Comparison of ENCODE assay signal across 9 cellular contexts in genomic region chr2:169363570-169364150, GRCh38. TPM values are rescaled to one million over a fixed set of nuclear protein-coding genes. Genes with fewer than 3 reads are reported as not detected.
DNase-seq lines count a peak whose midpoint lies in the region; ATAC-seq and TF ChIP-seq lines count a peak whose summit lies in the region.
"Had no signal": no experiment of that assay in that cellular context is flagged by ENCODE, and none has a peak within 500 bp of the region (broad histone marks: within the 10 kb centered on the region; RNA-seq: fewer than 3 reads in every experiment).

No MANE protein-coding gene starts in this region.

- no peak overlapping the region for H3K27ac ChIP-seq in effector memory CD4-positive, alpha-beta T cell (ENCODE audit: insufficient read depth, low read length, poor library complexity, severe bottlenecking)
- H3K27ac ChIP-seq in stomach smooth muscle (ENCODE audit: low read length): no peak overlapping the region
- H3K27ac ChIP-seq: C4-2B had no signal

- H3K4me3 ChIP-seq in WI38 (ENCODE audit: low read depth, low read length) (peak overlapping the region; percentile 51), mucosa of descending colon (no peak overlapping the region), stomach smooth muscle (ENCODE audit: low read length in 2 of 2) (peak overlapping the region; percentile 77 to 78)
- peak overlapping the region; percentile 72 for H3K4me3 ChIP-seq in effector memory CD4-positive, alpha-beta T cell (ENCODE audit: insufficient read depth, low read depth, low read length, poor library complexity, severe bottlenecking)

- ATAC-seq in HG03432 (IDR thresholded peaks at IDR 0.05; ENCODE audit: unreplicated experiment) (peak; percentile 55), mucosa of descending colon (peak; percentile 34), GM21528 (IDR thresholded peaks at IDR 0.05; ENCODE audit: low FRiP score, unreplicated experiment) (no peak)

- H3K9me3 ChIP-seq in effector memory CD4-positive, alpha-beta T cell (ENCODE audit: control insufficient read depth, low read length): no peaks in the 10 kb centered on the region
- H3K9me3 ChIP-seq in mucosa of descending colon: no peaks in the 10 kb centered on the region
- no peaks in the 10 kb centered on the region for H3K9me3 ChIP-seq in stomach smooth muscle (ENCODE audit: control insufficient read depth in 2 of 2, low read length in 2 of 2)

- TF ChIP-seq CTCF in WI38 (IDR thresholded peaks at IDR 0.05; ENCODE audit: low read depth, low read length): no peak
- no peak for TF ChIP-seq CTCF in mucosa of descending colon (IDR thresholded peaks at IDR 0.05)

- intact Hi-C loops in mucosa of descending colon (cut with DNase I, micrococcal nuclease): no loop called here

- no peaks in the 10 kb centered on the region for H3K36me3 ChIP-seq in effector memory CD4-positive, alpha-beta T cell (ENCODE audit: control insufficient read depth, insufficient read depth, low read length)
- H3K36me3 ChIP-seq in mucosa of descending colon (ENCODE audit: low read depth) (no peaks in the 10 kb centered on the region), stomach smooth muscle (ENCODE audit: control insufficient read depth in 2 of 2, insufficient read depth in 2 of 2, low read length in 2 of 2) (no peaks in the 10 kb centered on the region)

- DNase-seq in NCI-H1436 (lab: John Stamatoyannopoulos, UW) (peak; percentile 19), NCI-H1436 treated with DMSO at 0.1 percent for 48 hours (lab: John Stamatoyannopoulos, UW) (no peak), mucosa of descending colon (peak; percentile 15 to 49 (median 33))
- DNase-seq in effector memory CD4-positive, alpha-beta T cell: no peak

- peaks cover 20% of the 10 kb centered on the region for H3K27me3 ChIP-seq in effector memory CD4-positive, alpha-beta T cell (replicated peaks; ENCODE audit: control insufficient read depth, insufficient read depth, low read length, poor library complexity, severe bottlenecking)
- H3K27me3 ChIP-seq in stomach smooth muscle (ENCODE audit: control insufficient read depth in 1 of 2, insufficient read depth in 2 of 2, low read length in 2 of 2): peaks cover 28 to 46% of the 10 kb centered on the region in 2 donors

- H3K4me1 ChIP-seq in effector memory CD4-positive, alpha-beta T cell (ENCODE audit: control insufficient read depth, insufficient read depth, low read length, poor library complexity, severe bottlenecking): peaks cover 18% of the 10 kb centered on the region
- H3K4me1 ChIP-seq in mucosa of descending colon (ENCODE audit: low read depth): peaks cover 35% of the 10 kb centered on the region
- peaks cover 35% of the 10 kb centered on the region for H3K4me1 ChIP-seq in stomach smooth muscle (ENCODE audit: control insufficient read depth, insufficient read depth, low read length)

- no peak overlapping the region for H3K9ac ChIP-seq in stomach smooth muscle (ENCODE audit: low read length in 2 of 2)

RNA-seq across cellular contexts. Expression of gene LRP2, which starts 1.3 kb away (rescaled TPM):
- under 1 TPM in 1 of 3 donors, not detected in 2; 0.06 TPM for total RNA-seq in mucosa of descending colon

Comparison
In these comparisons a context has a peak if more than half of its experiments do, and no peak if none do; other contexts are left out.
1. DNase-seq: peak in NCI-H1436 (single experiment) and mucosa of descending colon (3 of 3); none in NCI-H1436 treated with DMSO at 0.1 percent for 48 hours (single experiment) and effector memory CD4-positive, alpha-beta T cell (0 of 3).